Comparison of ENCODE assay signal across 21 cellular contexts in the genomic region with DNA sequence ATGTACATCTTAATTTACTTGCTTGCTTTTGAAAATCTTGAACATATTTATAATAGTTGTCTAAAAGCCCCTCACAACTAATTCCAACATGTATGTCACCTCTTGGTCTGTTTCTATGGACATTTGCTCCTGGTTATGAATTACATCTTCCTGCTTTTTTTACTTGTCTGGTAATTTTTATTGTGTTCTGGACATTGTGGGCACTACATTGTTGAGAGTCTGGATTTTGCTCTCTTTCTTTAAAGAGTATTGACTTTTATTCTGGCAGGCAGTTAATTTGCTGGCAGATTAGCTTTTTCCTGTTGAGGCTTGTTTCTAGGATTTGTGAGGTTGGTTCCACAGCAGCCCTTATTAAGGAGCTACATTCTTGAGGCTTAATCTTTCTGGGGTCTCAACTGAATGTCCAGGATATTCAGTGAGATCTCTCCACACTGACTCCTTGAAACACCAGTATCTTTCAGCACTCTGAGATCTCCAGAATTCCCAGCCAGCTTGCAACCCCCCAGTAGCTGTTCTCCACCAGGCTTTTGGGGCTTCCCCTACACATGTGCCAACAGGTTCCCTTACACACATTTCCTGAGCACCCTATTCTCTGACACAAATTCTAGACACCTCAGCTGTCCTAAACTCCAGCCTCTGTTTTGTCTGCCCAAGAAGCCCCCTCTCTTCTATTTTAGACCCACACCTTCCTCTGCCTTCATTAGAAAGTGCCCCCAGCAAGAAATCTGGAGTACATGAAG.
"Had no signal": no experiment of that assay in that cellular context is flagged by ENCODE, and none has a peak within 500 bp of the region (broad histone marks: within the 10 kb centered on the region; RNA-seq: fewer than 3 reads in every experiment).

No MANE protein-coding gene starts in this region.

- DNase-seq: IMR-90, MG63, NCI-H1092, NCI-H1105 treated with DMSO at 0.1 percent for 48 hours, NCI-H1436, NCI-H187, NCI-H2029, NCI-H2081 treated with DMSO at 0.1 percent for 48 hours, NCI-H2171, NCI-H226, NCI-H446, NCI-H510A, NCI-H524 treated with DMSO at 0.1 percent for 48 hours, NCI-H69, NCI-H774, RPMI8226, SHP77, SK-N-SH, SW 1271 had no signal

- H3K9ac ChIP-seq: KMS-11, SK-N-SH had no signal

- H3K27me3 ChIP-seq: MG63 had no signal

- ATAC-seq: HepG2 had no signal

- H3K4me2 ChIP-seq: KMS-11, SK-N-SH had no signal

- H3K27ac ChIP-seq: KMS-11 had no signal

- H3K4me3 ChIP-seq: MG63 had no signal

- H3K9me3 ChIP-seq: MG63, SK-N-SH had no signal
